27 cellular contexts compared by ENCODE assay signal in the genomic region with DNA sequence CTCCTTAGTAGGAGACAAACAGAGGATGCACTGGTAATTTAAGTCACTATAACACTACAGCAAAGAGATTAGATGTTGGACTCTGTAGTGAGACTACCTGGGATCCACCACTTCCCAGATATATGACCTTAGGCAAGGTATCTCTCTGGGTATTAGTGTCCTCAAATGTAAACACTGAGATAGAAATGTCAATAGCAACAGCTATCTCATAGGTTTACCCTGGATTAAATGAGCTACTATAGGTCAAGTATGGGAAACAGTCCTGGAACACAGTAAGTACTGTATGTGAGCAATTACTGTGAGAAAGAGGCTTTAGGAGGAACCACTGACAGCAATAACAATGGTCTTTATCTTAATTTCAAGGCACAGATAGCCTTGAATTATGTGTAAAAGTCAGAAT.
"Had no signal": no experiment of that assay in that cellular context is flagged by ENCODE, and none has a peak within 500 bp of the region (broad histone marks: within the 10 kb centered on the region; RNA-seq: fewer than 3 reads in every experiment).

No MANE protein-coding gene starts in this region.

- H3K4me1 ChIP-seq: adrenal gland, body of pancreas, esophagus muscularis mucosa, foreskin keratinocyte, gastrocnemius medialis had no signal

- H3K27me3 ChIP-seq: adrenal gland, body of pancreas, dorsolateral prefrontal cortex, esophagus muscularis mucosa, foreskin keratinocyte, gastrocnemius medialis, heart right ventricle had no signal

- H3K4me3 ChIP-seq: adrenal gland, body of pancreas, coronary artery, dorsolateral prefrontal cortex, esophagus muscularis mucosa, gastrocnemius medialis, heart right ventricle had no signal

- H3K27ac ChIP-seq: adrenal gland, body of pancreas, coronary artery, dorsolateral prefrontal cortex, esophagus muscularis mucosa, foreskin keratinocyte, gastrocnemius medialis, heart right ventricle had no signal

- H3K9me3 ChIP-seq: adrenal gland, body of pancreas, esophagus muscularis mucosa, gastrocnemius medialis, heart right ventricle had no signal

- H3K36me3 ChIP-seq: adrenal gland, esophagus muscularis mucosa, gastrocnemius medialis, heart right ventricle had no signal

- DNase-seq: activated CD4-positive, alpha-beta memory T cell treated with anti-CD3 and anti-CD28 coated beads for 36 hours; activated CD4-positive, alpha-beta T cell treated with anti-CD3 and anti-CD28 coated beads for 36 hours; activated CD4-positive, alpha-beta T cell treated with anti-CD3 and anti-CD28 coated beads, Interleukin-2, amount 10 ng/mL, durations not matched to agents 24 days and 14 days; activated CD4-positive, CD25-positive, alpha-beta regulatory T cell; activated CD4-positive, CD25-positive, alpha-beta regulatory T cell treated with anti-CD3 and anti-CD28 coated beads, Interleukin-2, amount 50 U/mL, for 72 hours; activated CD8-positive, alpha-beta memory T cell treated with anti-CD3 and anti-CD28 coated beads, Interleukin-2, amount 10 ng/mL, durations not matched to agents 7 days and 5 days; activated CD8-positive, alpha-beta memory T cell treated with anti-CD3 and anti-CD28 coated beads, Interleukin-2, amount 50 U/mL, for 4 hours; activated CD8-positive, alpha-beta T cell treated with anti-CD3 and anti-CD28 coated beads, Interleukin-2, amount 10 ng/mL, durations not matched to agents 7 days and 5 days; activated effector memory CD4-positive, alpha-beta T cell treated with anti-CD3 and anti-CD28 coated beads, Interleukin-2, amount 50 U/mL, for 16 hours; activated naive CD4-positive, alpha-beta T cell treated with anti-CD3 and anti-CD28 coated beads for 36 hours; activated naive CD8-positive, alpha-beta T cell treated with anti-CD3 and anti-CD28 coated beads for 36 hours; activated naive CD8-positive, alpha-beta T cell treated with anti-CD3 and anti-CD28 coated beads, Interleukin-2, amount 50 U/mL, for 24 hours; activated T-cell treated with anti-CD3 and anti-CD28 coated beads, Interleukin-2, amount 50 U/mL, for 1 hour; activated T-cell treated with anti-CD3 and anti-CD28 coated beads, Interleukin-2, amount 50 U/mL, for 48 hours; adrenal gland; amygdala; aorta; body of pancreas; dorsolateral prefrontal cortex; effector memory CD4-positive, alpha-beta T cell; erythroblast; foreskin keratinocyte; gastrocnemius medialis; heart right ventricle; T-helper 2 cell had no signal
